Comparison of ENCODE assay signal across 20 cellular contexts in the genomic region with DNA sequence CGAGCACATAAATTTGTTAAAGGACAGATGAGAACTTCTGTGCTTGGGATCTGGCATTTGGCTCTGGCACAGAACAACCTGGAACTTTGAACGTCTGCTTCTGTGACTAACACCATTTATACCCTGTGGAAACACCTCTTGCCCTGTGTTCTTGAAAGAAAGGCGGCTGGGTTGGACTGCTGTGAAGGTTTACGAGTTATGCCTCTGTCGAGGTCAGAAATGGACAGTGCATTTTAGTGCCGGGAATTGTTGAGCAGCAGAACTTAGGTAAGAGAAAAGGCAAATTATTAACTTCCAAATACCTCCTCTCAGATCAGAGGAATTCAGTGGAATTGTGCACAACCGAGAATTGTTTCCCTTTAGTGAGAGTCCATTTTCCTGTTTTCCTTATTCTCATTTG.
"Had no signal": no experiment of that assay in that cellular context is flagged by ENCODE, and none has a peak within 500 bp of the region (broad histone marks: within the 10 kb centered on the region; RNA-seq: fewer than 3 reads in every experiment).

No MANE protein-coding gene starts in this region.

- H3K9me3 Mint-ChIP-seq: activated B cell treated with CpG ODN at 0.5 μM for 24 hours; activated naive CD4-positive, alpha-beta T cell treated with anti-CD3 and anti-CD28 coated beads, Interleukin-2, amount 50 U/mL, for 72 hours; activated T-cell treated with anti-CD3 and anti-CD28 coated beads, Interleukin-2, amount 50 U/mL, for 72 hours; natural killer cell had no signal

- ATAC-seq: activated CD8-positive, alpha-beta T cell treated with anti-CD3 and anti-CD28 coated beads, Interleukin-2, amount 10 ng/mL, durations not matched to agents 7 days and 5 days; activated naive CD4-positive, alpha-beta T cell treated with anti-CD3 and anti-CD28 coated beads, Interleukin-2, amount 50 U/mL, for 72 hours; activated T-cell treated with anti-CD3 and anti-CD28 coated beads, Interleukin-2, amount 50 U/mL, for 72 hours; left cardiac atrium; natural killer cell; right cardiac atrium had no signal

- H3K27ac ChIP-seq: esophagus squamous epithelium, spleen, stomach, testis, upper lobe of right lung had no signal

- H3K4me3 ChIP-seq: esophagus squamous epithelium, spleen, stomach, testis, upper lobe of right lung had no signal

- H3K4me3 Mint-ChIP-seq: activated B cell treated with CpG ODN at 0.5 μM for 24 hours; activated CD8-positive, alpha-beta T cell treated with anti-CD3 and anti-CD28 coated beads, Interleukin-2, amount 10 ng/mL, durations not matched to agents 7 days and 5 days; activated T-cell treated with anti-CD3 and anti-CD28 coated beads, Interleukin-2, amount 50 U/mL, for 72 hours; natural killer cell had no signal

- H3K9me3 ChIP-seq: esophagus squamous epithelium, spleen, stomach, testis, upper lobe of right lung had no signal

- H3K27ac Mint-ChIP-seq: activated B cell treated with CpG ODN at 0.5 μM for 24 hours; activated CD8-positive, alpha-beta T cell treated with anti-CD3 and anti-CD28 coated beads, Interleukin-2, amount 10 ng/mL, durations not matched to agents 7 days and 5 days; activated naive CD4-positive, alpha-beta T cell treated with anti-CD3 and anti-CD28 coated beads, Interleukin-2, amount 50 U/mL, for 72 hours; activated T-cell treated with anti-CD3 and anti-CD28 coated beads, Interleukin-2, amount 50 U/mL, for 72 hours; natural killer cell; progenitor cell of endocrine pancreas had no signal

- DNase-seq: activated B cell treated with CpG ODN at 0.5 μM for 24 hours; activated CD4-positive, alpha-beta T cell treated with anti-CD3 and anti-CD28 coated beads for 48 hours; activated CD8-positive, alpha-beta memory T cell treated with anti-CD3 and anti-CD28 coated beads, Interleukin-2, amount 50 U/mL, for 4 hours; activated CD8-positive, alpha-beta T cell treated with anti-CD3 and anti-CD28 coated beads, Interleukin-2, amount 10 ng/mL, durations not matched to agents 7 days and 5 days; activated gamma-delta T cell; activated T-cell treated with anti-CD3 and anti-CD28 coated beads, Interleukin-2, amount 50 U/mL, for 72 hours; amniotic stem cell; caudate nucleus; esophagus squamous epithelium; glutamatergic neuron; left cardiac atrium; natural killer cell; nucleus accumbens; right cardiac atrium; spleen; stomach; testis; upper lobe of right lung had no signal

- H3K4me1 ChIP-seq: esophagus squamous epithelium, stomach, testis, upper lobe of right lung had no signal

- H3K36me3 ChIP-seq: esophagus squamous epithelium, spleen, stomach, upper lobe of right lung had no signal

- H3K27me3 Mint-ChIP-seq: activated B cell treated with CpG ODN at 0.5 μM for 24 hours, progenitor cell of endocrine pancreas had no signal

- H3K36me3 Mint-ChIP-seq: activated naive CD4-positive, alpha-beta T cell treated with anti-CD3 and anti-CD28 coated beads, Interleukin-2, amount 50 U/mL, for 72 hours; natural killer cell had no signal

- H3K4me1 Mint-ChIP-seq: natural killer cell had no signal

- H3K27me3 ChIP-seq: esophagus squamous epithelium, spleen, stomach, testis, upper lobe of right lung had no signal
